In the genomic region with DNA sequence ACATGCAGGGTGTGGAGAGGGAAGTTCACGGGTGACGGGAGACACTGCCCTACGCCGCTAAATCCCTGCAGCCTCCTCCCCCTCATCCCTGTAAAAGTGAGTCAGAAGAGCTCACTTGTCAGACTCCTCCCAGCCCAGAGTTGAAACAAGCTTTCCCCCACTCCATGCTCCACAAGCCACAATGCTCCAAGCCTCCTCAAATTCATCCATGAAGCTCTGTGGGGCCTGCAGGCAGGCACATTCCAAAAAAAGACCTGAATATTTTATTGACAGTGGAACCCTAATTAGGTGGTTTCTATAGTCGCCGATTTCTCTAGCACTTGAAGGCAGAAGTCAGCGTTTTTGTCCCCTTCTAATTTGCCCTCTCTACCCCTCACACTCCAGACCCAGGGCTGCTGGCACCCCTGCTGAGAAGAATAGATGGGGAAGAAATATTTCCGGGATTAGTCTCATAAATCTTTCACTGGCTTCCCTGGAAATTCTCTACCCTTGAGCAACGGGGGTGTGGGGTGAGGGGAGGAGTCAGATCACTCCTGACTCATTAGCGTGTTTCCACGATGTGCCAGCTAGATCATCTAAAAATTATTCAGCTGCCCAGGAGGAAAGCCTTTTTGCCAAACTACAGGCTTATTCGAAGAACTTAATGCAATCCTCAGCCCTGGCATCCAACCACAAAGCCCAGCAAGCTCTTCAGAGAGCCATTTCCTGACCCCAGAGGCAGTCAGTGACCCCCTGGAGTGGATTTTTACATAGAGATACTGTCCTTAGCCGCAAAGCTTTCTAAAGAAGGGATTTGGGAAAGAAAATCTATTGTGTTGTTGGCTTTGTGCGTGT, we compare ENCODE assay signal across 8 cellular contexts.
DNase-seq lines count a peak whose midpoint lies in the region; ATAC-seq and TF ChIP-seq lines count a peak whose summit lies in the region.

No MANE protein-coding gene starts in this region.

- H2AFZ ChIP-seq in neural progenitor cell (replicated peaks) = no peak overlapping the region

- H3K9me3 ChIP-seq in colonic mucosa (no peaks in the 10 kb centered on the region), neural progenitor cell (ENCODE audit: low read depth) (no peaks in the 10 kb centered on the region)

- peak overlapping the region; percentile 36 for H3K27ac ChIP-seq in colonic mucosa
- H3K27ac ChIP-seq in neural progenitor cell = peak overlapping the region; percentile 73

- H3F3A ChIP-seq in neural progenitor cell (ENCODE audit: low read depth) = peaks cover 28% of the 10 kb centered on the region

- H4K20me1 ChIP-seq in neural progenitor cell (ENCODE audit: low read depth) = no peaks in the 10 kb centered on the region

- H3K4me1 ChIP-seq in colonic mucosa (peaks cover 4% of the 10 kb centered on the region), neural progenitor cell (peaks cover 33% of the 10 kb centered on the region)

- no peaks in the 10 kb centered on the region for H3K79me2 ChIP-seq in neural progenitor cell (ENCODE audit: low read depth)

- peaks cover 8% of the 10 kb centered on the region for H3K9me3 Mint-ChIP-seq in neural progenitor cell
- H3K9me3 Mint-ChIP-seq in natural killer cell = no peaks in the 10 kb centered on the region

- H3K27me3 Mint-ChIP-seq in neural progenitor cell (ENCODE audit: insufficient read depth, low read depth) (peaks cover 3% of the 10 kb centered on the region), natural killer cell (ENCODE audit: low read depth in 2 of 2) (peaks cover 0 to 3% of the 10 kb centered on the region in 2 donors)

- intact Hi-C loops in colonic mucosa (cut with DNase I) (no loop called here), natural killer cell (cut with micrococcal nuclease) (no loop called here)

- no peak for ATAC-seq in natural killer cell

- H3K36me3 ChIP-seq in colonic mucosa = no peaks in the 10 kb centered on the region
- H3K36me3 ChIP-seq in neural progenitor cell = no peaks in the 10 kb centered on the region

- H3K4me3 ChIP-seq in colonic mucosa = no peak overlapping the region
- peak overlapping the region; percentile 9 for H3K4me3 ChIP-seq in neural progenitor cell

- H3K36me3 Mint-ChIP-seq in neural progenitor cell (no peaks in the 10 kb centered on the region), natural killer cell (no peaks in the 10 kb centered on the region)

- H3K4me1 Mint-ChIP-seq in neural progenitor cell = peaks cover 39% of the 10 kb centered on the region
- H3K4me1 Mint-ChIP-seq in natural killer cell = no peaks in the 10 kb centered on the region

- TF ChIP-seq CTCF in colonic mucosa (IDR thresholded peaks at IDR 0.05) = no peak
- TF ChIP-seq CTCF in neural progenitor cell (IDR thresholded peaks at IDR 0.05) = no peak
- no peak for TF ChIP-seq CTCF in natural killer cell (IDR thresholded peaks at IDR 0.05)

- H3K9ac ChIP-seq in colonic mucosa (ENCODE audit: low read depth in 2 of 2, low read length in 2 of 2) (no peak overlapping the region), neural progenitor cell (no peak overlapping the region)

- H3K4me3 Mint-ChIP-seq in neural progenitor cell (peak overlapping the region; percentile 76), natural killer cell (no peak overlapping the region)

- H3K27me3 ChIP-seq in colonic mucosa = no peaks in the 10 kb centered on the region
- no peaks in the 10 kb centered on the region for H3K27me3 ChIP-seq in neural progenitor cell

- H3K27ac Mint-ChIP-seq in neural progenitor cell = peak overlapping the region; percentile 96
- no peak overlapping the region for H3K27ac Mint-ChIP-seq in natural killer cell

- H3K4me2 ChIP-seq in neural progenitor cell = peak overlapping the region; percentile 52

- DNase-seq in Daoy (ENCODE audit: low read depth) (peak; percentile 95), NCI-H2227 (lab: John Stamatoyannopoulos, UW; ENCODE audit: unreplicated experiment) (peak; percentile 69), colonic mucosa (peak; percentile 37), neural progenitor cell (ENCODE audit: low spot score) (peak; percentile 83), natural killer cell (no peak), HUDEP-2 (lab: John Stamatoyannopoulos, UW; ENCODE audit: unreplicated experiment in 76 of 76) (no peak), NCI-H2081 treated with DMSO at 0.1 percent for 48 hours (lab: John Stamatoyannopoulos, UW) (no peak)
- DNase-seq in activated naive CD4-positive, alpha-beta T cell treated with anti-CD3 and anti-CD28 coated beads, Interleukin-2, amount 50 U/mL, for 16 hours = no peak

Comparison
In these comparisons a context has a peak if more than half of its experiments do, and no peak if none do; other contexts are left out.
1. DNase-seq: peak in Daoy (single experiment), NCI-H2227 (single experiment), colonic mucosa (single experiment) and neural progenitor cell (single experiment); none in activated naive CD4-positive, alpha-beta T cell treated with anti-CD3 and anti-CD28 coated beads, Interleukin-2, amount 50 U/mL, for 16 hours (single experiment), natural killer cell (single experiment), HUDEP-2 (0 of 76) and NCI-H2081 treated with DMSO at 0.1 percent for 48 hours (single experiment).